Comparison of ENCODE assay signal across 2 cellular contexts in the genomic region with DNA sequence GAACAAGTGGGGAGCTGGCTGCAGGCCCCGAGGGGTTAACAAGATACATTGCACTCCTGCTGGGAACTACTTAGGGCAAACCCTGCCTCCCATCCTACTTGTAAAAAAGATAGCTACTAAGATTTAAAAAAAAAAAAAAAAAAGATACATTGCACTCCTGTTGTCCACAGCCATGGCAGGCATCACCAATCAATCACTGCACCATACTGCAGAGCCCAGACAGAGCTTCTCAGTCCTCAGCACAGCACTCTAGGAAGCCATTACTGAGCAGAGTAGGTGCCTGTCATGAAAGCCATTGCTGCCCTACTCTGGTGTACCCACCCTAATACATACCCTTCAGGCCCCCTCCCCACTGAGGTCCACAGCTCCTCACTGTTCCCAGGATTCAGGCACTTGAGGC.
TF ChIP-seq lines count a peak whose summit lies in the region.

No MANE protein-coding gene starts in this region.

TF ChIP-seq in HEK293, 187 proteins besides CTCF, POLR2A, EP300 and RAD21 (continued from another document):
- TF ChIP-seq, protein P1, sequence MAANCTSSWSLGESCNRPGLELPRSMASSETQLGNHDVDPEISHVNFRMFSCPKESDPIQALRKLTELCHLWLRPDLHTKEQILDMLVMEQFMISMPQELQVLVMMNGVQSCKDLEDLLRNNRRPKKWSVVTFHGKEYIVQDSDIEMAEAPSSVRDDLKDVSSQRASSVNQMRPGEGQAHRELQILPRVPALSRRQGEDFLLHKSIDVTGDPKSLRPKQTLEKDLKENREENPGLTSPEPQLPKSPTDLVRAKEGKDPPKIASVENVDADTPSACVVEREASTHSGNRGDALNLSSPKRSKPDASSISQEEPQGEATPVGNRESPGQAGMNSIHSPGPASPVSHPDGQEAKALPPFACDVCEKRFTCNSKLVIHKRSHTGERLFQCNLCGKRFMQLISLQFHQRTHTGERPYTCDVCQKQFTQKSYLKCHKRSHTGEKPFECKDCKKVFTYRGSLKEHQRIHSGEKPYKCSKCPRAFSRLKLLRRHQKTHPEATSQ (tag by site-specific recombination; IDR thresholded peaks at IDR 0.05): no peak
- no peak for TF ChIP-seq BCL11A (tag by site-specific recombination; IDR thresholded peaks at IDR 0.05; ENCODE audit: low read depth)
- TF ChIP-seq, protein P2, sequence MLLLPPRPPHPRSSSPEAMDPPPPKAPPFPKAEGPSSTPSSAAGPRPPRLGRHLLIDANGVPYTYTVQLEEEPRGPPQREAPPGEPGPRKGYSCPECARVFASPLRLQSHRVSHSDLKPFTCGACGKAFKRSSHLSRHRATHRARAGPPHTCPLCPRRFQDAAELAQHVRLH (tag by site-specific recombination; IDR thresholded peaks at IDR 0.05): no peak
- peak; percentile 84 for TF ChIP-seq ZBTB17 (tag by site-specific recombination; IDR thresholded peaks at IDR 0.05)
- no peak for TF ChIP-seq ZNF664 (tag by site-specific recombination; IDR thresholded peaks at IDR 0.05)
TF ChIP-seq in HEK293: peak in this region for 2.

TF ChIP-seq in GM12878, 131 proteins besides CTCF, POLR2A, EP300 and RAD21 (continued from another document):
- TF ChIP-seq, protein P3, sequence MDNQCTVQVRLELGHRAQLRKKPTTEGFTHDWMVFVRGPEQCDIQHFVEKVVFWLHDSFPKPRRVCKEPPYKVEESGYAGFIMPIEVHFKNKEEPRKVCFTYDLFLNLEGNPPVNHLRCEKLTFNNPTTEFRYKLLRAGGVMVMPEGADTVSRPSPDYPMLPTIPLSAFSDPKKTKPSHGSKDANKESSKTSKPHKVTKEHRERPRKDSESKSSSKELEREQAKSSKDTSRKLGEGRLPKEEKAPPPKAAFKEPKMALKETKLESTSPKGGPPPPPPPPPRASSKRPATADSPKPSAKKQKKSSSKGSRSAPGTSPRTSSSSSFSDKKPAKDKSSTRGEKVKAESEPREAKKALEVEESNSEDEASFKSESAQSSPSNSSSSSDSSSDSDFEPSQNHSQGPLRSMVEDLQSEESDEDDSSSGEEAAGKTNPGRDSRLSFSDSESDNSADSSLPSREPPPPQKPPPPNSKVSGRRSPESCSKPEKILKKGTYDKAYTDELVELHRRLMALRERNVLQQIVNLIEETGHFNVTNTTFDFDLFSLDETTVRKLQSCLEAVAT (IDR thresholded peaks at IDR 0.05): peak; percentile 94
- TF ChIP-seq YY1 (IDR thresholded peaks at IDR 0.05; ENCODE audit: low read depth, low read length) (peak; percentile 26; the same call in 1 of the 2 replicates), SRF (IDR thresholded peaks at IDR 0.05; ENCODE audit: low read depth in 2 of 2, low read length in 2 of 2) (peak; percentile 20 to 80; a peak in 2 of 4 replicates), NBN (IDR thresholded peaks at IDR 0.05) (no peak), ZNF24 (IDR thresholded peaks at IDR 0.05) (no peak), EZH2 (IDR thresholded peaks at IDR 0.05; ENCODE audit: borderline replicate concordance, control insufficient read depth, low read depth, low read length) (no peak)
- TF ChIP-seq, protein P4, sequence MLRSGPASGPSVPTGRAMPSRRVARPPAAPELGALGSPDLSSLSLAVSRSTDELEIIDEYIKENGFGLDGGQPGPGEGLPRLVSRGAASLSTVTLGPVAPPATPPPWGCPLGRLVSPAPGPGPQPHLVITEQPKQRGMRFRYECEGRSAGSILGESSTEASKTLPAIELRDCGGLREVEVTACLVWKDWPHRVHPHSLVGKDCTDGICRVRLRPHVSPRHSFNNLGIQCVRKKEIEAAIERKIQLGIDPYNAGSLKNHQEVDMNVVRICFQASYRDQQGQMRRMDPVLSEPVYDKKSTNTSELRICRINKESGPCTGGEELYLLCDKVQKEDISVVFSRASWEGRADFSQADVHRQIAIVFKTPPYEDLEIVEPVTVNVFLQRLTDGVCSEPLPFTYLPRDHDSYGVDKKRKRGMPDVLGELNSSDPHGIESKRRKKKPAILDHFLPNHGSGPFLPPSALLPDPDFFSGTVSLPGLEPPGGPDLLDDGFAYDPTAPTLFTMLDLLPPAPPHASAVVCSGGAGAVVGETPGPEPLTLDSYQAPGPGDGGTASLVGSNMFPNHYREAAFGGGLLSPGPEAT (IDR thresholded peaks at IDR 0.05; ENCODE audit: low read depth): no peak
